Comparison of ENCODE assay signal across 22 cellular contexts in the genomic region with DNA sequence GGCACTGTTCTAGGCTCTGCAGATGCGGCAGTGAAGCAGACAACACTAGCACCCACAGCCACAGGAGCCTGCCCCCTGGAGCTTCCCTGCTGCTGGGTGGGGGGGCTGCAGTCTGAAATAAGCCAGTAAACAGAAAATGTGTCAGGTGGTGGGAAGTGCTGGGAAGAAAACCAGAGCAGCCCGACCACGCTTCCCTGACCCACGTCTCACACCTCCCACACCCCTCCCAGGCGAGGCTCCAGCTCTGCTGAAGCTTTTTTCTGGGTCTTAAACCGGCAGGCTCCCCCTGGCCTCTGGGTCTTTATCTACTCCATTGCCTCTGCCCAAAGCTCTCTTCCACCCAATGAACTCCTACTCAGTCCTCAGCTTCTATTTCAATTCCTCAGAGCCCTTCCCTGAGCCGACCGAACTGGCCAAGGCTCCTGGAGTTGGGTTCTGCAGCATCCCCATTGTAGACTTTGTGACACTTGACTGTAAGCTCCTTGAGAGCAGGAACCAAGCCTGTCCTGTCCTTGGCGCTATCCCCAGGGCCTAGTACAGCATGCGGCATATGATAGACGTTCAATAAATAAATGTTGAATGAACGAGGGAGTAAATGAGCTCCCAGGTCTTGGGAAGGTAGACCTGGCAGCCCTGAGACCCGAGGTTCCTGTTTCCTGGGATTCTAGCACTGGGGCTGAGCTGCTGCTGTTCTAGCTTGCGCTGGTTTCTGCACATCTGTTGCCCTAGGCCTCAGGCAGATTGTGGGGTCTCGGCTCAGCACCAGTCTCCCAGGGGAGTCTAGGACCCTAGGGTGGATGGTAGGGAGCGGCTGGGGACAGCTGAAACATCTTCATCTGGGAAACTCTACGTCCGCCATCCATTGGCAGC. TPM values are rescaled to one million over a fixed set of nuclear protein-coding genes. Genes with fewer than 3 reads are reported as not detected.
DNase-seq lines count a peak whose midpoint lies in the region; ATAC-seq and TF ChIP-seq lines count a peak whose summit lies in the region.
"Had no signal": no experiment of that assay in that cellular context is flagged by ENCODE, and none has a peak within 500 bp of the region (broad histone marks: within the 10 kb centered on the region; RNA-seq: fewer than 3 reads in every experiment).

No MANE protein-coding gene starts in this region.

- peaks cover 37% of the 10 kb centered on the region for H3K4me1 Mint-ChIP-seq in activated T-helper 2 cell treated with anti-CD3 and anti-CD28 coated beads, Interferon-gamma antibody, Interleukin-2, Interleukin-4, amounts not matched to agents 10 μg/mL and 5 μg/mL and 100 μg/mL, durations not matched to agents 14 hours and 24 hours and 36 hours (ENCODE audit: low read depth)
- H3K4me1 Mint-ChIP-seq in nephron progenitor cell = peaks cover 28% of the 10 kb centered on the region
- peaks cover 27 to 50% of the 10 kb centered on the region in 2 donors for H3K4me1 Mint-ChIP-seq in stimulated activated naive B cell treated with anti-CD40 and anti-IgM and Interleukin-4, amounts not matched to agents 10 μg/mL and 1 μg/mL and 100 μg/mL, for 72 hours
- H3K4me1 Mint-ChIP-seq in activated naive CD4-positive, alpha-beta T cell treated with anti-CD3 and anti-CD28 coated beads, Interleukin-2, amount 10 ng/mL, durations not matched to agents 7 days and 5 days = no peaks in the 10 kb centered on the region

- no peak for ATAC-seq in stimulated activated naive B cell treated with anti-CD40 and anti-IgM and Interleukin-4, amounts not matched to agents 10 μg/mL and 1 μg/mL and 100 μg/mL, for 72 hours (replicated peaks)
- ATAC-seq in aorta (ENCODE audit: low FRiP score) = no peak
- ATAC-seq: Panc1 had no signal

- 84 to 86% methylated on average over 18 of the region's 18 CpGs for WGBS in aorta, 2 donors

- H3K36me3 ChIP-seq in aorta (ENCODE audit: control insufficient read depth in 1 of 2, insufficient read depth in 2 of 2, low read length in 1 of 2) = no peaks in the 10 kb centered on the region

- H3K4me1 ChIP-seq in aorta (ENCODE audit: control insufficient read depth in 1 of 2, insufficient read depth in 2 of 2, low read length in 2 of 2) = no peaks in the 10 kb centered on the region

- intact Hi-C loops in activated T-helper 2 cell treated with anti-CD3 and anti-CD28 coated beads, Interferon-gamma antibody, Interleukin-2, Interleukin-4, amounts not matched to agents 10 μg/mL and 5 μg/mL and 100 μg/mL, durations not matched to agents 14 hours and 24 hours and 36 hours (cut with micrococcal nuclease) = loop anchor here (5.0 kb wide), 1 partner anchor 35 kb away; no protein-coding TSS in a partner anchor
- intact Hi-C loops in aorta (cut with DNase I) = no loop called here

- TF ChIP-seq CTCF in nephron progenitor cell (IDR thresholded peaks at IDR 0.05) = no peak

- no peaks in the 10 kb centered on the region for H3K9me3 Mint-ChIP-seq in activated T-helper 2 cell treated with anti-CD3 and anti-CD28 coated beads, Interferon-gamma antibody, Interleukin-2, Interleukin-4, amounts not matched to agents 10 μg/mL and 5 μg/mL and 100 μg/mL, durations not matched to agents 14 hours and 24 hours and 36 hours
- no peaks in the 10 kb centered on the region for H3K9me3 Mint-ChIP-seq in nephron progenitor cell
- H3K9me3 Mint-ChIP-seq in stimulated activated naive B cell treated with anti-CD40 and anti-IgM and Interleukin-4, amounts not matched to agents 10 μg/mL and 1 μg/mL and 100 μg/mL, for 72 hours = no peaks in the 10 kb centered on the region
- H3K9me3 Mint-ChIP-seq in activated naive CD4-positive, alpha-beta T cell treated with anti-CD3 and anti-CD28 coated beads, Interleukin-2, amount 10 ng/mL, durations not matched to agents 7 days and 5 days = no peaks in the 10 kb centered on the region
- H3K9me3 Mint-ChIP-seq: CD8-positive, alpha-beta memory T cell had no signal

- CTCF ChIA-PET in activated naive CD4-positive, alpha-beta T cell treated with anti-CD3 and anti-CD28 coated beads, Interleukin-2, amount 10 ng/mL, durations not matched to agents 7 days and 5 days (lab: Charles Lee) = interaction anchor here (0.8 to 1.5 kb wide), 4 partner anchors 14 to 87 kb away, joined by 3 to 4 read pairs (median 3); no protein-coding TSS in a partner anchor

- no peak overlapping the region for H3K4me3 Mint-ChIP-seq in activated T-helper 2 cell treated with anti-CD3 and anti-CD28 coated beads, Interferon-gamma antibody, Interleukin-2, Interleukin-4, amounts not matched to agents 10 μg/mL and 5 μg/mL and 100 μg/mL, durations not matched to agents 14 hours and 24 hours and 36 hours (ENCODE audit: low read depth)
- H3K4me3 Mint-ChIP-seq in nephron progenitor cell = no peak overlapping the region
- H3K4me3 Mint-ChIP-seq in stimulated activated naive B cell treated with anti-CD40 and anti-IgM and Interleukin-4, amounts not matched to agents 10 μg/mL and 1 μg/mL and 100 μg/mL, for 72 hours = no peak overlapping the region
- no peak overlapping the region for H3K4me3 Mint-ChIP-seq in activated naive CD4-positive, alpha-beta T cell treated with anti-CD3 and anti-CD28 coated beads, Interleukin-2, amount 10 ng/mL, durations not matched to agents 7 days and 5 days
- H3K4me3 Mint-ChIP-seq: CD8-positive, alpha-beta memory T cell had no signal

- H3K27ac ChIP-seq in aorta (ENCODE audit: low read depth in 1 of 2, low read length in 2 of 2) = no peak overlapping the region
- H3K27ac ChIP-seq: C4-2B had no signal

- peak overlapping the region; percentile 33 for H3K27ac Mint-ChIP-seq in activated T-helper 2 cell treated with anti-CD3 and anti-CD28 coated beads, Interferon-gamma antibody, Interleukin-2, Interleukin-4, amounts not matched to agents 10 μg/mL and 5 μg/mL and 100 μg/mL, durations not matched to agents 14 hours and 24 hours and 36 hours
- peak overlapping the region; percentile 91 for H3K27ac Mint-ChIP-seq in nephron progenitor cell
- H3K27ac Mint-ChIP-seq in stimulated activated naive B cell treated with anti-CD40 and anti-IgM and Interleukin-4, amounts not matched to agents 10 μg/mL and 1 μg/mL and 100 μg/mL, for 72 hours = peak overlapping the region; percentile 44
- no peak overlapping the region for H3K27ac Mint-ChIP-seq in activated naive CD4-positive, alpha-beta T cell treated with anti-CD3 and anti-CD28 coated beads, Interleukin-2, amount 10 ng/mL, durations not matched to agents 7 days and 5 days
- H3K27ac Mint-ChIP-seq: CD8-positive, alpha-beta memory T cell had no signal

- H3K9me3 ChIP-seq in aorta (ENCODE audit: control insufficient read depth, low read length) = no peaks in the 10 kb centered on the region

- no peaks in the 10 kb centered on the region for H3K27me3 Mint-ChIP-seq in activated T-helper 2 cell treated with anti-CD3 and anti-CD28 coated beads, Interferon-gamma antibody, Interleukin-2, Interleukin-4, amounts not matched to agents 10 μg/mL and 5 μg/mL and 100 μg/mL, durations not matched to agents 14 hours and 24 hours and 36 hours (ENCODE audit: low read depth)
- H3K27me3 Mint-ChIP-seq in nephron progenitor cell (ENCODE audit: low read depth, poor library complexity) = no peaks in the 10 kb centered on the region
- H3K27me3 Mint-ChIP-seq in stimulated activated naive B cell treated with anti-CD40 and anti-IgM and Interleukin-4, amounts not matched to agents 10 μg/mL and 1 μg/mL and 100 μg/mL, for 72 hours = no peaks in the 10 kb centered on the region
- peaks cover 17% of the 10 kb centered on the region for H3K27me3 Mint-ChIP-seq in activated naive CD4-positive, alpha-beta T cell treated with anti-CD3 and anti-CD28 coated beads, Interleukin-2, amount 10 ng/mL, durations not matched to agents 7 days and 5 days

- no peak overlapping the region for H3K4me3 ChIP-seq in aorta (ENCODE audit: low read length in 2 of 2)

- H3K27me3 ChIP-seq in aorta (ENCODE audit: control insufficient read depth in 1 of 2, insufficient read depth in 2 of 2, low read length in 1 of 2) = no peaks in the 10 kb centered on the region

- peak; percentile 8 for DNase-seq in D341Med (ENCODE audit: low spot score)
- no peak for DNase-seq in activated T-helper 2 cell treated with anti-CD3 and anti-CD28 coated beads, Interferon-gamma antibody, Interleukin-2, Interleukin-4, amounts not matched to agents 10 μg/mL and 5 μg/mL and 100 μg/mL, durations not matched to agents 14 hours and 24 hours and 36 hours (ENCODE audit: low spot score)
- DNase-seq in nephron progenitor cell = no peak
- DNase-seq in stimulated activated naive B cell treated with anti-CD40 and anti-IgM and Interleukin-4, amounts not matched to agents 10 μg/mL and 1 μg/mL and 100 μg/mL, for 72 hours = no peak
- DNase-seq in aorta = no peak
- no peak for DNase-seq in activated naive CD4-positive, alpha-beta T cell treated with anti-CD3 and anti-CD28 coated beads, Interleukin-2, amount 10 ng/mL, durations not matched to agents 7 days and 5 days
- DNase-seq in AG08395 (ENCODE audit: low spot score) = no peak
- DNase-seq: Calu3; CD8-positive, alpha-beta memory T cell; EL; GF-D8; GOT3; HCEC 1CT; NCI-H1105 treated with DMSO at 0.1 percent for 48 hours; NCI-H2081; NCI-H2171; NCI-H345; NCI-H524; NCI-H82; SIG-M5 had no signal

- H3K36me3 Mint-ChIP-seq in activated T-helper 2 cell treated with anti-CD3 and anti-CD28 coated beads, Interferon-gamma antibody, Interleukin-2, Interleukin-4, amounts not matched to agents 10 μg/mL and 5 μg/mL and 100 μg/mL, durations not matched to agents 14 hours and 24 hours and 36 hours (ENCODE audit: low read depth) = peaks cover 3% of the 10 kb centered on the region
- no peaks in the 10 kb centered on the region for H3K36me3 Mint-ChIP-seq in nephron progenitor cell (ENCODE audit: low read depth)
- peaks cover 0 to 8% of the 10 kb centered on the region in 2 donors for H3K36me3 Mint-ChIP-seq in stimulated activated naive B cell treated with anti-CD40 and anti-IgM and Interleukin-4, amounts not matched to agents 10 μg/mL and 1 μg/mL and 100 μg/mL, for 72 hours
- no peaks in the 10 kb centered on the region for H3K36me3 Mint-ChIP-seq in activated naive CD4-positive, alpha-beta T cell treated with anti-CD3 and anti-CD28 coated beads, Interleukin-2, amount 10 ng/mL, durations not matched to agents 7 days and 5 days

RNA-seq across cellular contexts. Expression of gene MIIP, which starts 18.4 kb away (rescaled TPM):
- total RNA-seq in activated T-helper 2 cell treated with anti-CD3 and anti-CD28 coated beads, Interferon-gamma antibody, Interleukin-2, Interleukin-4, amounts not matched to agents 10 μg/mL and 5 μg/mL and 100 μg/mL, durations not matched to agents 14 hours and 24 hours and 36 hours = 85.8 and 91.2 TPM in 2 replicates
- total RNA-seq in aorta = 10 to 100 TPM; 19.5 to 25.4 TPM
- 100 to 1,000 TPM in 1 of 2 donors, 10 to 100 TPM in 1; 16.3 to 132 TPM for polyA plus RNA-seq in aorta

RNA-seq across cellular contexts. Expression of gene TNFRSF8, which starts 25.4 kb away (rescaled TPM):
- 65.0 and 65.5 TPM in 2 replicates for total RNA-seq in activated T-helper 2 cell treated with anti-CD3 and anti-CD28 coated beads, Interferon-gamma antibody, Interleukin-2, Interleukin-4, amounts not matched to agents 10 μg/mL and 5 μg/mL and 100 μg/mL, durations not matched to agents 14 hours and 24 hours and 36 hours
- 1 to 10 TPM in 1 of 2 donors, under 1 TPM in 1; 0.88 to 4.7 TPM for total RNA-seq in aorta
- 1 to 10 TPM in 1 of 2 donors, under 1 TPM in 1; 0.74 to 1.8 TPM for polyA plus RNA-seq in aorta
- total RNA-seq: Calu3 had no signal
- polyA plus RNA-seq: CD8-positive, alpha-beta memory T cell had no signal

RNA-seq across cellular contexts. Expression of gene MFN2, which starts 57.5 kb away (rescaled TPM):
- total RNA-seq in activated T-helper 2 cell treated with anti-CD3 and anti-CD28 coated beads, Interferon-gamma antibody, Interleukin-2, Interleukin-4, amounts not matched to agents 10 μg/mL and 5 μg/mL and 100 μg/mL, durations not matched to agents 14 hours and 24 hours and 36 hours = 67.9 and 69.5 TPM in 2 replicates
- 10 to 100 TPM; 57.1 TPM for total RNA-seq in aorta
- polyA plus RNA-seq in aorta = 10 to 100 TPM; 22.4 to 33.3 TPM

Comparison
In these comparisons a context has a peak if more than half of its experiments do, and no peak if none do; other contexts are left out.
1. RNA of gene TNFRSF8, which starts 25.4 kb away (total RNA-seq): 65.0 to 65.5 TPM in activated T-helper 2 cell treated with anti-CD3 and anti-CD28 coated beads, Interferon-gamma antibody, Interleukin-2, Interleukin-4, amounts not matched to agents 10 μg/mL and 5 μg/mL and 100 μg/mL, durations not matched to agents 14 hours and 24 hours and 36 hours; 0.88 to 4.7 TPM in aorta; every median in the first group is over 10 times any median in the second.